Comparison of ENCODE assay signal across 8 cellular contexts in genomic region chr19:44889830-44890365, GRCh38. TPM values are rescaled to one million over a fixed set of nuclear protein-coding genes. Genes with fewer than 3 reads are reported as not detected.
A peak's percentile ranks its signal among the peaks of the same experiment; 100 is the strongest.
DNase-seq lines count a peak whose midpoint lies in the region; ATAC-seq and TF ChIP-seq lines count a peak whose summit lies in the region.

No MANE protein-coding gene starts in this region.

- no peak for DNase-seq in activated CD4-positive, alpha-beta T cell treated with anti-CD3 and anti-CD28 coated beads for 36 hours
- DNase-seq in activated CD4-positive, alpha-beta T cell treated with anti-CD3 and anti-CD28 coated beads, Interleukin-2, amount 50 U/mL, for 1 hour = no peak
- DNase-seq in ascending aorta (ENCODE audit: low spot score in 2 of 2) = no peak
- DNase-seq in suprapubic skin (ENCODE audit: low spot score in 2 of 2) = no peak
- no peak for DNase-seq in AG08396 (ENCODE audit: low spot score)

- H3K4me3 Mint-ChIP-seq in activated CD4-positive, alpha-beta T cell treated with anti-CD3 and anti-CD28 coated beads for 36 hours = peak overlapping the region; percentile 74

- peaks cover 45 to 46% of the 10 kb centered on the region in 2 donors for H3K36me3 ChIP-seq in ascending aorta
- peaks cover 46% of the 10 kb centered on the region for H3K36me3 ChIP-seq in suprapubic skin

- H3K9me3 ChIP-seq in ascending aorta (no peaks in the 10 kb centered on the region), suprapubic skin (no peaks in the 10 kb centered on the region)

- H3K4me1 ChIP-seq in ascending aorta = peaks cover 12 to 19% of the 10 kb centered on the region in 2 donors
- H3K4me1 ChIP-seq in suprapubic skin = peaks cover 29% of the 10 kb centered on the region

- no peaks in the 10 kb centered on the region for H3K9me3 Mint-ChIP-seq in activated CD4-positive, alpha-beta T cell treated with anti-CD3 and anti-CD28 coated beads for 36 hours (ENCODE audit: low read depth)

- H3K36me3 Mint-ChIP-seq in activated CD4-positive, alpha-beta T cell treated with anti-CD3 and anti-CD28 coated beads for 36 hours (ENCODE audit: low read depth) = peaks cover 30% of the 10 kb centered on the region

- TF ChIP-seq POLR2A in suprapubic skin (IDR thresholded peaks at IDR 0.05) = no peak

- WGBS in suprapubic skin = 56% methylated on average over 17 of the region's 17 CpGs

- H3K4me1 Mint-ChIP-seq in activated CD4-positive, alpha-beta T cell treated with anti-CD3 and anti-CD28 coated beads for 36 hours = peaks cover 29% of the 10 kb centered on the region

- POLR2A ChIA-PET in activated CD4-positive, alpha-beta T cell treated with anti-CD3 and anti-CD28 coated beads for 36 hours (lab: Charles Lee) = interaction anchor here (0.5 to 1.6 kb wide), 9 partner anchors 13 to 290 kb away, joined by 3 to 7 read pairs (median 4); partner anchors contain the start of genes APOE, CLASRP, PPP1R37 and TRAPPC6A

- intact Hi-C loops in activated CD4-positive, alpha-beta T cell treated with anti-CD3 and anti-CD28 coated beads for 36 hours (cut with DNase I, micrococcal nuclease) = loop anchor here (1.0 to 5.0 kb wide), 18 partner anchors 25 to 997 kb away; partner anchors contain the start of genes BLOC1S3 (in 2 of the 2), CLASRP (in 2 of the 2), CLPTM1 (in 2 of the 2) and TRAPPC6A (in 2 of the 2)
- intact Hi-C loops in ascending aorta (cut with DNase I) = loop anchor here (1.0 to 2.0 kb wide), 3 partner anchors 43 to 288 kb away; partner anchors contain the start of genes BLOC1S3, RELB and TRAPPC6A

- TF ChIP-seq CTCF in ascending aorta (IDR thresholded peaks at IDR 0.05) (no peak), suprapubic skin (IDR thresholded peaks at IDR 0.05) (no peak)

- CTCF ChIA-PET in activated CD4-positive, alpha-beta T cell treated with anti-CD3 and anti-CD28 coated beads for 36 hours (lab: Charles Lee) = interaction anchor here (0.6 to 1.3 kb wide), 4 partner anchors 11 to 172 kb away, joined by 3 read pairs; no protein-coding TSS in a partner anchor

- H3K27ac ChIP-seq in ascending aorta (peak overlapping the region; percentile 92 to 97), layer of hippocampus (ENCODE audit: low read depth, low read length) (peak overlapping the region; percentile 98), suprapubic skin (no peak overlapping the region)

- H3K27ac Mint-ChIP-seq in activated CD4-positive, alpha-beta T cell treated with anti-CD3 and anti-CD28 coated beads for 36 hours = peak overlapping the region; percentile 96

- no peaks in the 10 kb centered on the region for H3K27me3 ChIP-seq in ascending aorta
- H3K27me3 ChIP-seq in layer of hippocampus (ENCODE audit: control insufficient read depth, insufficient read depth, low read length) = no peaks in the 10 kb centered on the region
- no peaks in the 10 kb centered on the region for H3K27me3 ChIP-seq in suprapubic skin

- no peaks in the 10 kb centered on the region for H3K27me3 Mint-ChIP-seq in activated CD4-positive, alpha-beta T cell treated with anti-CD3 and anti-CD28 coated beads for 36 hours

- H3K4me3 ChIP-seq in ascending aorta (peak overlapping the region; percentile 65 to 72), suprapubic skin (peak overlapping the region; percentile 86)

- TF ChIP-seq EP300 in suprapubic skin (IDR thresholded peaks at IDR 0.05) = no peak

- ATAC-seq in activated CD4-positive, alpha-beta T cell treated with anti-CD3 and anti-CD28 coated beads for 36 hours = no peak
- ATAC-seq in HG03442 (IDR thresholded peaks at IDR 0.05; ENCODE audit: unreplicated experiment) (no peak), HG03432 (IDR thresholded peaks at IDR 0.05; ENCODE audit: unreplicated experiment) (no peak)

RNA-seq across cellular contexts. Expression of gene TOMM40, which starts 1.2 kb away (rescaled TPM):
- total RNA-seq in activated CD4-positive, alpha-beta T cell treated with anti-CD3 and anti-CD28 coated beads for 36 hours = 100 to 1,000 TPM; 120 to 132 TPM
- total RNA-seq in ascending aorta = 25.5 TPM
- 10 to 100 TPM; 32.7 to 51.9 (median 47.1) TPM for total RNA-seq in suprapubic skin

RNA-seq across cellular contexts. Expression of gene APOE, which starts 15.7 kb away (rescaled TPM):
- under 1 TPM; 0.55 to 0.70 TPM for total RNA-seq in activated CD4-positive, alpha-beta T cell treated with anti-CD3 and anti-CD28 coated beads for 36 hours
- total RNA-seq in ascending aorta (436 TPM), suprapubic skin (100 to 1,000 TPM; 418 to 859 (median 594) TPM)

RNA-seq across cellular contexts. Expression of gene APOC1, which starts 24.5 kb away (rescaled TPM):
- total RNA-seq in activated CD4-positive, alpha-beta T cell treated with anti-CD3 and anti-CD28 coated beads for 36 hours = 1 to 10 TPM; 2.8 to 2.9 TPM
- total RNA-seq in ascending aorta (17.0 TPM), suprapubic skin (10 to 100 TPM; 38.6 to 58.3 (median 47.7) TPM)

RNA-seq across cellular contexts. Expression of gene NECTIN2, which starts 43.8 kb away (rescaled TPM):
- under 1 TPM; 0.80 to 0.93 TPM for total RNA-seq in activated CD4-positive, alpha-beta T cell treated with anti-CD3 and anti-CD28 coated beads for 36 hours
- total RNA-seq in ascending aorta (125 TPM), suprapubic skin (10 to 100 TPM; 56.2 to 78.2 (median 67.5) TPM)

RNA-seq across cellular contexts. Expression of gene APOC4, which starts 52.1 kb away (rescaled TPM):
- not detected for total RNA-seq in activated CD4-positive, alpha-beta T cell treated with anti-CD3 and anti-CD28 coated beads for 36 hours
- total RNA-seq in ascending aorta (not detected), suprapubic skin (not detected)

Comparison
In these comparisons a context has a peak if more than half of its experiments do, and no peak if none do; other contexts are left out.
1. RNA of gene APOE, which starts 15.7 kb away (total RNA-seq): 418 to 859 TPM in suprapubic skin and 436 TPM in ascending aorta (single experiment); 0.55 to 0.70 TPM in activated CD4-positive, alpha-beta T cell treated with anti-CD3 and anti-CD28 coated beads for 36 hours; every median in the first group is over 100 times any median in the second.